Comparison of ENCODE assay signal across 1 cellular context in the genomic region with DNA sequence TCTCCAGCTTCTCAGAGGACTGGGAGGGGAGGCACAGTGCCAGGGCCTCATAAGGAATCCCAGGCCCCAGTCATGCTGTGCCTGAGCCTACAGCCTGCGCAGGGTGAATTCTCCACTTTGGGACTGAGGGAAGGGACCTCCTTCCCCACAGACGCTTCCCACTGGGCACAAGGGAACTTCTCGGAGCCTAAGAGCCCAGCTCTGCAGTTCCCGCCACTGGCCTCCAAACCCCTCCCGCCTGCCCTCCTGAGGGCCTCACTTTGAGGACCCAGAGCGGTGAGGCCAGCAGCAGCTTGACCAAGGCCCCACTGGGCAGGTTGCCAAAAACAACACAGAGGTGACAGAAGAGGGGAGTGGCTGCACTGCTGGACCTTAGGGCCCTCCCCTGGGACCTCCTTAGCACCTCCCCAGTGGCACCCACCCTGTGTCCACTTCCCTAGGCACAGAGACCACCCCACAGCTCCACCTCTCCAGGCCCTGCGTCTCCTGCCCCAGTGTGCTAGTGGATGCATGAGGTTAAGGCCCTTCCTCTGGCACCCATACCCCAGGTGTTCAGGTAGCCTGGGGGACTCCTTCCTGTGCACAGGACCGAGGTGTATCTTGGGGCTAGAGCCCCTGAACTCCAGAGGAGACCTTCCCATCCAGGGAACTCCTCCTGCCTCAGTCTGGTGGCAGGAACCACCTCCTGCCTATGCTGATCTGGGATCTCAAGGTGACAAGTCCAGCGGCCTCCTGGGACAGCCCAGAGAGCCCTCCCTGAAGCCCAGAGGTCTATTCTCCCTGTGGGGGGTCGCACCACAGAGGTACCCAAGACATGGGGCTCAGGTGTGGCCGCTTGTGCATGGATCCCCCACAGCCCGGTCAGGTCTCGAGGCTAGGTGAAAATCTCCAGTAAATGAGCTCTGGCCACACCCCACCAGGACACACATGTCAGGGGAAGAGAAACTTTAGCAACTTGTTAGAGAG.
TF ChIP-seq lines count a peak whose summit lies in the region.

No MANE protein-coding gene starts in this region.

TF ChIP-seq in K562, 482 proteins besides CTCF, POLR2A, EP300 and RAD21 (continues in another document):
- TF ChIP-seq THAP7 (CRISPR knock-in tag; IDR thresholded peaks at IDR 0.05) (no peak), TSC22D4 (tag; IDR thresholded peaks at IDR 0.05) (no peak), NFE2L1 (tag; IDR thresholded peaks at IDR 0.05; ENCODE audit: borderline replicate concordance, low read depth) (no peak), ZNF79 (CRISPR knock-in tag; IDR thresholded peaks at IDR 0.05; ENCODE audit: low read depth) (no peak), YBX1 (IDR thresholded peaks at IDR 0.05) (no peak), ARID4B (CRISPR knock-in tag; IDR thresholded peaks at IDR 0.05) (peak; percentile 37; the same call in 1 of the 2 replicates), ZBTB7A (IDR thresholded peaks at IDR 0.05; ENCODE audit: borderline replicate concordance, control insufficient read depth, low read depth, low read length) (peak; percentile 47; the same call in 1 of the 2 replicates), RNF219 (CRISPR knock-in tag; IDR thresholded peaks at IDR 0.05) (no peak), RB1 (IDR thresholded peaks at IDR 0.05; ENCODE audit: low read depth) (no peak), KDM1A (IDR thresholded peaks at IDR 0.05) (peak in 1 of 2 experiments; percentile 0; a peak in 1 of 4 replicates), NFIX (CRISPR knock-in tag; IDR thresholded peaks at IDR 0.05; ENCODE audit: low read depth) (peak; percentile 53), SAFB (IDR thresholded peaks at IDR 0.05; ENCODE audit: borderline replicate concordance, low read depth, low read length) (no peak), BDP1 (IDR thresholded peaks at IDR 0.05; ENCODE audit: insufficient read depth, insufficient read length) (no peak), ESRRA (IDR thresholded peaks at IDR 0.05; ENCODE audit: borderline replicate concordance, low read depth) (no peak), DPF2 (IDR thresholded peaks at IDR 0.05) (0 out of 2 replicates have a peak, but pooled peaks have one; percentile 17), ELF1 (tag; IDR thresholded peaks at IDR 0.05) (no peak), ZNF280B (CRISPR knock-in tag; IDR thresholded peaks at IDR 0.05) (no peak), GABPB1 (CRISPR knock-in tag; IDR thresholded peaks at IDR 0.05) (no peak), THRA (IDR thresholded peaks at IDR 0.05) (no peak), ZNF311 (CRISPR knock-in tag; IDR thresholded peaks at IDR 0.05) (no peak), LARP7 (IDR thresholded peaks at IDR 0.05) (no peak), SLC30A9 (CRISPR knock-in tag; IDR thresholded peaks at IDR 0.05) (no peak), MCM2 (IDR thresholded peaks at IDR 0.05; ENCODE audit: low read depth) (no peak), ZBTB33 (CRISPR knock-in tag; IDR thresholded peaks at IDR 0.05) (peak; percentile 95), SIN3A (IDR thresholded peaks at IDR 0.05; ENCODE audit: borderline replicate concordance in 2 of 2, control insufficient read depth in 1 of 2, low read depth in 2 of 2, low read length in 2 of 2) (no peak), FOXA1 (IDR thresholded peaks at IDR 0.05; ENCODE audit: borderline replicate concordance) (no peak), RBM39 (optimal IDR thresholded peaks at IDR 0.05; ENCODE audit: low read depth, low read length) (no peak), POLR3A (IDR thresholded peaks at IDR 0.05; ENCODE audit: borderline replicate concordance, extremely low read depth, insufficient read depth, insufficient read length) (no peak), KLF1 (tag; IDR thresholded peaks at IDR 0.05) (no peak), MTA3 (IDR thresholded peaks at IDR 0.05; ENCODE audit: borderline replicate concordance) (peak; percentile 44; the same call in 1 of the 2 replicates), PHF20 (IDR thresholded peaks at IDR 0.05; ENCODE audit: partially characterized antibody) (no peak), L3MBTL2 (IDR thresholded peaks at IDR 0.05) (0 out of 2 replicates have a peak, but pooled peaks have one; percentile 38), ZNF395 (CRISPR knock-in tag; IDR thresholded peaks at IDR 0.05) (no peak), RUNX1 (IDR thresholded peaks at IDR 0.05; ENCODE audit: low read depth) (no peak), CREM (IDR thresholded peaks at IDR 0.05; ENCODE audit: low read depth) (no peak), NR2F6 (CRISPR knock-in tag; IDR thresholded peaks at IDR 0.05) (no peak), FOXA3 (CRISPR knock-in tag; conservative IDR thresholded peaks at IDR 0.05 in 1 of 2, IDR thresholded peaks at IDR 0.05 in 1 of 2) (no peak), E2F3 (CRISPR knock-in tag; IDR thresholded peaks at IDR 0.05) (no peak)
- TF ChIP-seq, protein P1, sequence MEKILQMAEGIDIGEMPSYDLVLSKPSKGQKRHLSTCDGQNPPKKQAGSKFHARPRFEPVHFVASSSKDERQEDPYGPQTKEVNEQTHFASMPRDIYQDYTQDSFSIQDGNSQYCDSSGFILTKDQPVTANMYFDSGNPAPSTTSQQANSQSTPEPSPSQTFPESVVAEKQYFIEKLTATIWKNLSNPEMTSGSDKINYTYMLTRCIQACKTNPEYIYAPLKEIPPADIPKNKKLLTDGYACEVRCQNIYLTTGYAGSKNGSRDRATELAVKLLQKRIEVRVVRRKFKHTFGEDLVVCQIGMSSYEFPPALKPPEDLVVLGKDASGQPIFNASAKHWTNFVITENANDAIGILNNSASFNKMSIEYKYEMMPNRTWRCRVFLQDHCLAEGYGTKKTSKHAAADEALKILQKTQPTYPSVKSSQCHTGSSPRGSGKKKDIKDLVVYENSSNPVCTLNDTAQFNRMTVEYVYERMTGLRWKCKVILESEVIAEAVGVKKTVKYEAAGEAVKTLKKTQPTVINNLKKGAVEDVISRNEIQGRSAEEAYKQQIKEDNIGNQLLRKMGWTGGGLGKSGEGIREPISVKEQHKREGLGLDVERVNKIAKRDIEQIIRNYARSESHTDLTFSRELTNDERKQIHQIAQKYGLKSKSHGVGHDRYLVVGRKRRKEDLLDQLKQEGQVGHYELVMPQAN (IDR thresholded peaks at IDR 0.05; ENCODE audit: borderline replicate concordance) = no peak
- TF ChIP-seq, protein P2, sequence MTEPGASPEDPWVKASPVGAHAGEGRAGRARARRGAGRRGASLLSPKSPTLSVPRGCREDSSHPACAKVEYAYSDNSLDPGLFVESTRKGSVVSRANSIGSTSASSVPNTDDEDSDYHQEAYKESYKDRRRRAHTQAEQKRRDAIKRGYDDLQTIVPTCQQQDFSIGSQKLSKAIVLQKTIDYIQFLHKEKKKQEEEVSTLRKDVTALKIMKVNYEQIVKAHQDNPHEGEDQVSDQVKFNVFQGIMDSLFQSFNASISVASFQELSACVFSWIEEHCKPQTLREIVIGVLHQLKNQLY (CRISPR knock-in tag; conservative IDR thresholded peaks at IDR 0.05) = no peak
- TF ChIP-seq, protein P3, sequence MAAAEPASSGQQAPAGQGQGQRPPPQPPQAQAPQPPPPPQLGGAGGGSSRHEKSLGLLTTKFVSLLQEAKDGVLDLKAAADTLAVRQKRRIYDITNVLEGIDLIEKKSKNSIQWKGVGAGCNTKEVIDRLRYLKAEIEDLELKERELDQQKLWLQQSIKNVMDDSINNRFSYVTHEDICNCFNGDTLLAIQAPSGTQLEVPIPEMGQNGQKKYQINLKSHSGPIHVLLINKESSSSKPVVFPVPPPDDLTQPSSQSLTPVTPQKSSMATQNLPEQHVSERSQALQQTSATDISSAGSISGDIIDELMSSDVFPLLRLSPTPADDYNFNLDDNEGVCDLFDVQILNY (CRISPR knock-in tag; IDR thresholded peaks at IDR 0.05) = no peak
